Comparison of ENCODE assay signal across 1 cellular context in the genomic region with DNA sequence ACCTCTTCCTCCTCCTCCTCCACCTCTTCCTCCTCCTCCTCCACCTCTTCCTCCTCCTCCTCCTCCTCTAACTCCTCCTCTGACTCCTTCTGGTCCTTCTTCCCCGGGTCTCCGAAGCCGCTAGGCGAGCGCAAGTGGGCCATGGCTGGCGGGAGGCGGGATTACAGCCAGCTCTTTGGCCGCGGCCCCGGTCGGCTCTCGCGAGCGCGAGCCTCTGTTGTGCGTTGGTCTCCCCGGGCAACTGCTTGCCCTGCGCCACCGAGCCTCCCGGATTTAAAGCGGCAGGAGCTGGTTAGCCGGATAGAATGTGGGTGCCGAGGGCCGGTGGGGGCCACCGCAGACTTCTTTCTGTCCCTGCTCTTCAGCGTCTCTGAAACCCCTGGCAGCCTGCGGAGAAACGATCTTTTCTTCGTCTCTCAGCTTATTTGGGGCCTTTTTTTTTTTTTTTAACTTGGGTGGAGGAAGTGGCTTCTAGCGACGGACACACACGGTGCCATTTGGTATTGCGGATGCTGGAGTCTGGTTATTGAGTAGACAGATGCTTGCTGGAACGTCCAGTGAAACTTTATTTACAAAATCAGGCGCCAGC.
TF ChIP-seq lines count a peak whose summit lies in the region.

A gene (minus strand): TSS at position 165 of the 589 bp plus-strand sequence. CDS start 22 bp downstream, at position 143.

TF ChIP-seq in WTC11, 78 proteins besides CTCF, POLR2A, EP300 and RAD21 (continued from another document):
- TF ChIP-seq GTF2I (CRISPR knock-in tag; conservative IDR thresholded peaks at IDR 0.05) (no peak), ZNF416 (CRISPR knock-in tag; IDR thresholded peaks at IDR 0.05) (no peak), ETV6 (CRISPR knock-in tag; IDR thresholded peaks at IDR 0.05) (peak; percentile 74; the same call in 1 of the 2 replicates), RORB (CRISPR knock-in tag; IDR thresholded peaks at IDR 0.05) (no peak), ZNF138 (CRISPR knock-in tag; conservative IDR thresholded peaks at IDR 0.05) (no peak), ATF1 (CRISPR knock-in tag; IDR thresholded peaks at IDR 0.05) (no peak), NR1H2 (CRISPR knock-in tag; IDR thresholded peaks at IDR 0.05) (no peak), ZNF317 (CRISPR knock-in tag; IDR thresholded peaks at IDR 0.05; ENCODE audit: borderline replicate concordance, low read depth) (no peak), NFATC4 (CRISPR knock-in tag; IDR thresholded peaks at IDR 0.05) (no peak), TEAD4 (CRISPR knock-in tag; IDR thresholded peaks at IDR 0.05) (no peak), EMX1 (CRISPR knock-in tag; IDR thresholded peaks at IDR 0.05) (no peak), MYBL2 (CRISPR knock-in tag; IDR thresholded peaks at IDR 0.05) (no peak), FOXP1 (CRISPR knock-in tag; IDR thresholded peaks at IDR 0.05; ENCODE audit: borderline replicate concordance) (peak; percentile 43; the same call in 1 of the 2 replicates), FOXK1 (CRISPR knock-in tag; IDR thresholded peaks at IDR 0.05) (0 out of 2 replicates have a peak, but pooled peaks have one; percentile 17), ZBTB21 (CRISPR knock-in tag; IDR thresholded peaks at IDR 0.05; ENCODE audit: borderline replicate concordance) (no peak), ZNF219 (CRISPR knock-in tag; IDR thresholded peaks at IDR 0.05; ENCODE audit: borderline replicate concordance) (no peak), TEAD1 (CRISPR knock-in tag; IDR thresholded peaks at IDR 0.05) (0 out of 2 replicates have a peak, but pooled peaks have one; percentile 4)
- TF ChIP-seq, protein P1, sequence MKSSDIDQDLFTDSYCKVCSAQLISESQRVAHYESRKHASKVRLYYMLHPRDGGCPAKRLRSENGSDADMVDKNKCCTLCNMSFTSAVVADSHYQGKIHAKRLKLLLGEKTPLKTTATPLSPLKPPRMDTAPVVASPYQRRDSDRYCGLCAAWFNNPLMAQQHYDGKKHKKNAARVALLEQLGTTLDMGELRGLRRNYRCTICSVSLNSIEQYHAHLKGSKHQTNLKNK (CRISPR knock-in tag; IDR thresholded peaks at IDR 0.05): no peak
- TF ChIP-seq, protein P2, sequence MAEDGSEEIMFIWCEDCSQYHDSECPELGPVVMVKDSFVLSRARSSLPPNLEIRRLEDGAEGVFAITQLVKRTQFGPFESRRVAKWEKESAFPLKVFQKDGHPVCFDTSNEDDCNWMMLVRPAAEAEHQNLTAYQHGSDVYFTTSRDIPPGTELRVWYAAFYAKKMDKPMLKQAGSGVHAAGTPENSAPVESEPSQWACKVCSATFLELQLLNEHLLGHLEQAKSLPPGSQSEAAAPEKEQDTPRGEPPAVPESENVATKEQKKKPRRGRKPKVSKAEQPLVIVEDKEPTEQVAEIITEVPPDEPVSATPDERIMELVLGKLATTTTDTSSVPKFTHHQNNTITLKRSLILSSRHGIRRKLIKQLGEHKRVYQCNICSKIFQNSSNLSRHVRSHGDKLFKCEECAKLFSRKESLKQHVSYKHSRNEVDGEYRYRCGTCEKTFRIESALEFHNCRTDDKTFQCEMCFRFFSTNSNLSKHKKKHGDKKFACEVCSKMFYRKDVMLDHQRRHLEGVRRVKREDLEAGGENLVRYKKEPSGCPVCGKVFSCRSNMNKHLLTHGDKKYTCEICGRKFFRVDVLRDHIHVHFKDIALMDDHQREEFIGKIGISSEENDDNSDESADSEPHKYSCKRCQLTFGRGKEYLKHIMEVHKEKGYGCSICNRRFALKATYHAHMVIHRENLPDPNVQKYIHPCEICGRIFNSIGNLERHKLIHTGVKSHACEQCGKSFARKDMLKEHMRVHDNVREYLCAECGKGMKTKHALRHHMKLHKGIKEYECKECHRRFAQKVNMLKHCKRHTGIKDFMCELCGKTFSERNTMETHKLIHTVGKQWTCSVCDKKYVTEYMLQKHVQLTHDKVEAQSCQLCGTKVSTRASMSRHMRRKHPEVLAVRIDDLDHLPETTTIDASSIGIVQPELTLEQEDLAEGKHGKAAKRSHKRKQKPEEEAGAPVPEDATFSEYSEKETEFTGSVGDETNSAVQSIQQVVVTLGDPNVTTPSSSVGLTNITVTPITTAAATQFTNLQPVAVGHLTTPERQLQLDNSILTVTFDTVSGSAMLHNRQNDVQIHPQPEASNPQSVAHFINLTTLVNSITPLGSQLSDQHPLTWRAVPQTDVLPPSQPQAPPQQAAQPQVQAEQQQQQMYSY (CRISPR knock-in tag; IDR thresholded peaks at IDR 0.05): no peak
- TF ChIP-seq, protein P3, sequence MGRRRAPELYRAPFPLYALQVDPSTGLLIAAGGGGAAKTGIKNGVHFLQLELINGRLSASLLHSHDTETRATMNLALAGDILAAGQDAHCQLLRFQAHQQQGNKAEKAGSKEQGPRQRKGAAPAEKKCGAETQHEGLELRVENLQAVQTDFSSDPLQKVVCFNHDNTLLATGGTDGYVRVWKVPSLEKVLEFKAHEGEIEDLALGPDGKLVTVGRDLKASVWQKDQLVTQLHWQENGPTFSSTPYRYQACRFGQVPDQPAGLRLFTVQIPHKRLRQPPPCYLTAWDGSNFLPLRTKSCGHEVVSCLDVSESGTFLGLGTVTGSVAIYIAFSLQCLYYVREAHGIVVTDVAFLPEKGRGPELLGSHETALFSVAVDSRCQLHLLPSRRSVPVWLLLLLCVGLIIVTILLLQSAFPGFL (CRISPR knock-in tag; IDR thresholded peaks at IDR 0.05; ENCODE audit: borderline replicate concordance): no peak
- TF ChIP-seq, protein P4, sequence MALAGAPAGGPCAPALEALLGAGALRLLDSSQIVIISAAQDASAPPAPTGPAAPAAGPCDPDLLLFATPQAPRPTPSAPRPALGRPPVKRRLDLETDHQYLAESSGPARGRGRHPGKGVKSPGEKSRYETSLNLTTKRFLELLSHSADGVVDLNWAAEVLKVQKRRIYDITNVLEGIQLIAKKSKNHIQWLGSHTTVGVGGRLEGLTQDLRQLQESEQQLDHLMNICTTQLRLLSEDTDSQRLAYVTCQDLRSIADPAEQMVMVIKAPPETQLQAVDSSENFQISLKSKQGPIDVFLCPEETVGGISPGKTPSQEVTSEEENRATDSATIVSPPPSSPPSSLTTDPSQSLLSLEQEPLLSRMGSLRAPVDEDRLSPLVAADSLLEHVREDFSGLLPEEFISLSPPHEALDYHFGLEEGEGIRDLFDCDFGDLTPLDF (CRISPR knock-in tag; IDR thresholded peaks at IDR 0.05): no peak
- TF ChIP-seq, protein P5, sequence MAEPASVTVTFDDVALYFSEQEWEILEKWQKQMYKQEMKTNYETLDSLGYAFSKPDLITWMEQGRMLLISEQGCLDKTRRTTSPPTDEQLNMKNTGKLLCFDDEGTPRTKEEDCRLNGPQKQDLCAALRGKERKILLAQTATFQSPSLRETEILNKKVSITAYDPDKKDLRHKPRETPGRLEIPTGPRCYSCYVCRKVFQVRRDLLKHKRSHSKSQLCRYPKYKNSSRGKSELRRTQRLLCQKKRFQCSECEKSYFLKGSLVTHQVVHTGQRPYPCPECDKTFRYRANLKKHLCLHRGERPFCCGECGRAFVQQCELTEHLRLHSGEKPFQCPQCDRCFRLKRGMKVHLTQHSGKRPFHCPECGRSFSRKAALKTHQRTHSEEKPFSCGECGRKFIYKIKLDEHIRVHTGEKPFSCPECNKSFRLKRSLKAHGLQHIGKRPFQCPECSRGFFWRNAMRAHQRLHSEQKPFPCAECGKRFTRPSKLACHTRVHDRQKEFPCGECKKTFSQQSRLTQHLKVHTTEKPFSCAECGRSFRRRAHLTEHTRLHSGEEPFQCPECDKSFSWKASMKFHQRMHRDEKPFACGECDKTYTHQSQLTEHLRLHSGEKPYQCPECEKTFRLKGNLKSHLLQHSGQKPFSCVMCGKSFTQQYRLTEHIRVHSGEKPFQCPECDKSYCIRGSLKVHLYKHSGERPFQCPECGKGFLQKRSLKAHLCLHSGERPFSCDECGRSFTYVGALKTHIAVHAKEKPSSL (CRISPR knock-in tag; conservative IDR thresholded peaks at IDR 0.05): no peak
- TF ChIP-seq, protein P6, sequence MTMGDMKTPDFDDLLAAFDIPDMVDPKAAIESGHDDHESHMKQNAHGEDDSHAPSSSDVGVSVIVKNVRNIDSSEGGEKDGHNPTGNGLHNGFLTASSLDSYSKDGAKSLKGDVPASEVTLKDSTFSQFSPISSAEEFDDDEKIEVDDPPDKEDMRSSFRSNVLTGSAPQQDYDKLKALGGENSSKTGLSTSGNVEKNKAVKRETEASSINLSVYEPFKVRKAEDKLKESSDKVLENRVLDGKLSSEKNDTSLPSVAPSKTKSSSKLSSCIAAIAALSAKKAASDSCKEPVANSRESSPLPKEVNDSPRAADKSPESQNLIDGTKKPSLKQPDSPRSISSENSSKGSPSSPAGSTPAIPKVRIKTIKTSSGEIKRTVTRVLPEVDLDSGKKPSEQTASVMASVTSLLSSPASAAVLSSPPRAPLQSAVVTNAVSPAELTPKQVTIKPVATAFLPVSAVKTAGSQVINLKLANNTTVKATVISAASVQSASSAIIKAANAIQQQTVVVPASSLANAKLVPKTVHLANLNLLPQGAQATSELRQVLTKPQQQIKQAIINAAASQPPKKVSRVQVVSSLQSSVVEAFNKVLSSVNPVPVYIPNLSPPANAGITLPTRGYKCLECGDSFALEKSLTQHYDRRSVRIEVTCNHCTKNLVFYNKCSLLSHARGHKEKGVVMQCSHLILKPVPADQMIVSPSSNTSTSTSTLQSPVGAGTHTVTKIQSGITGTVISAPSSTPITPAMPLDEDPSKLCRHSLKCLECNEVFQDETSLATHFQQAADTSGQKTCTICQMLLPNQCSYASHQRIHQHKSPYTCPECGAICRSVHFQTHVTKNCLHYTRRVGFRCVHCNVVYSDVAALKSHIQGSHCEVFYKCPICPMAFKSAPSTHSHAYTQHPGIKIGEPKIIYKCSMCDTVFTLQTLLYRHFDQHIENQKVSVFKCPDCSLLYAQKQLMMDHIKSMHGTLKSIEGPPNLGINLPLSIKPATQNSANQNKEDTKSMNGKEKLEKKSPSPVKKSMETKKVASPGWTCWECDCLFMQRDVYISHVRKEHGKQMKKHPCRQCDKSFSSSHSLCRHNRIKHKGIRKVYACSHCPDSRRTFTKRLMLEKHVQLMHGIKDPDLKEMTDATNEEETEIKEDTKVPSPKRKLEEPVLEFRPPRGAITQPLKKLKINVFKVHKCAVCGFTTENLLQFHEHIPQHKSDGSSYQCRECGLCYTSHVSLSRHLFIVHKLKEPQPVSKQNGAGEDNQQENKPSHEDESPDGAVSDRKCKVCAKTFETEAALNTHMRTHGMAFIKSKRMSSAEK (CRISPR knock-in tag; IDR thresholded peaks at IDR 0.05; ENCODE audit: borderline replicate concordance): no peak
- TF ChIP-seq, protein P7, sequence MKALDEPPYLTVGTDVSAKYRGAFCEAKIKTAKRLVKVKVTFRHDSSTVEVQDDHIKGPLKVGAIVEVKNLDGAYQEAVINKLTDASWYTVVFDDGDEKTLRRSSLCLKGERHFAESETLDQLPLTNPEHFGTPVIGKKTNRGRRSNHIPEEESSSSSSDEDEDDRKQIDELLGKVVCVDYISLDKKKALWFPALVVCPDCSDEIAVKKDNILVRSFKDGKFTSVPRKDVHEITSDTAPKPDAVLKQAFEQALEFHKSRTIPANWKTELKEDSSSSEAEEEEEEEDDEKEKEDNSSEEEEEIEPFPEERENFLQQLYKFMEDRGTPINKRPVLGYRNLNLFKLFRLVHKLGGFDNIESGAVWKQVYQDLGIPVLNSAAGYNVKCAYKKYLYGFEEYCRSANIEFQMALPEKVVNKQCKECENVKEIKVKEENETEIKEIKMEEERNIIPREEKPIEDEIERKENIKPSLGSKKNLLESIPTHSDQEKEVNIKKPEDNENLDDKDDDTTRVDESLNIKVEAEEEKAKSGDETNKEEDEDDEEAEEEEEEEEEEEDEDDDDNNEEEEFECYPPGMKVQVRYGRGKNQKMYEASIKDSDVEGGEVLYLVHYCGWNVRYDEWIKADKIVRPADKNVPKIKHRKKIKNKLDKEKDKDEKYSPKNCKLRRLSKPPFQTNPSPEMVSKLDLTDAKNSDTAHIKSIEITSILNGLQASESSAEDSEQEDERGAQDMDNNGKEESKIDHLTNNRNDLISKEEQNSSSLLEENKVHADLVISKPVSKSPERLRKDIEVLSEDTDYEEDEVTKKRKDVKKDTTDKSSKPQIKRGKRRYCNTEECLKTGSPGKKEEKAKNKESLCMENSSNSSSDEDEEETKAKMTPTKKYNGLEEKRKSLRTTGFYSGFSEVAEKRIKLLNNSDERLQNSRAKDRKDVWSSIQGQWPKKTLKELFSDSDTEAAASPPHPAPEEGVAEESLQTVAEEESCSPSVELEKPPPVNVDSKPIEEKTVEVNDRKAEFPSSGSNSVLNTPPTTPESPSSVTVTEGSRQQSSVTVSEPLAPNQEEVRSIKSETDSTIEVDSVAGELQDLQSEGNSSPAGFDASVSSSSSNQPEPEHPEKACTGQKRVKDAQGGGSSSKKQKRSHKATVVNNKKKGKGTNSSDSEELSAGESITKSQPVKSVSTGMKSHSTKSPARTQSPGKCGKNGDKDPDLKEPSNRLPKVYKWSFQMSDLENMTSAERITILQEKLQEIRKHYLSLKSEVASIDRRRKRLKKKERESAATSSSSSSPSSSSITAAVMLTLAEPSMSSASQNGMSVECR (CRISPR knock-in tag; IDR thresholded peaks at IDR 0.05; ENCODE audit: borderline replicate concordance): no peak
- TF ChIP-seq, protein P8, sequence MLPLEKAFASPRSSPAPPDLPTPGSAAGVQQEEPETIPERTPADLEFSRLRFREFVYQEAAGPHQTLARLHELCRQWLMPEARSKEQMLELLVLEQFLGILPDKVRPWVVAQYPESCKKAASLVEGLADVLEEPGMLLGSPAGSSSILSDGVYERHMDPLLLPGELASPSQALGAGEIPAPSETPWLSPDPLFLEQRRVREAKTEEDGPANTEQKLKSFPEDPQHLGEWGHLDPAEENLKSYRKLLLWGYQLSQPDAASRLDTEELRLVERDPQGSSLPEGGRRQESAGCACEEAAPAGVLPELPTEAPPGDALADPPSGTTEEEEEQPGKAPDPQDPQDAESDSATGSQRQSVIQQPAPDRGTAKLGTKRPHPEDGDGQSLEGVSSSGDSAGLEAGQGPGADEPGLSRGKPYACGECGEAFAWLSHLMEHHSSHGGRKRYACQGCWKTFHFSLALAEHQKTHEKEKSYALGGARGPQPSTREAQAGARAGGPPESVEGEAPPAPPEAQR (CRISPR knock-in tag; IDR thresholded peaks at IDR 0.05): no peak
- TF ChIP-seq, protein P9, sequence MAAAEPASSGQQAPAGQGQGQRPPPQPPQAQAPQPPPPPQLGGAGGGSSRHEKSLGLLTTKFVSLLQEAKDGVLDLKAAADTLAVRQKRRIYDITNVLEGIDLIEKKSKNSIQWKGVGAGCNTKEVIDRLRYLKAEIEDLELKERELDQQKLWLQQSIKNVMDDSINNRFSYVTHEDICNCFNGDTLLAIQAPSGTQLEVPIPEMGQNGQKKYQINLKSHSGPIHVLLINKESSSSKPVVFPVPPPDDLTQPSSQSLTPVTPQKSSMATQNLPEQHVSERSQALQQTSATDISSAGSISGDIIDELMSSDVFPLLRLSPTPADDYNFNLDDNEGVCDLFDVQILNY (CRISPR knock-in tag; IDR thresholded peaks at IDR 0.05): no peak
